ENCODE assay signal across 26 cellular contexts in the genomic region with DNA sequence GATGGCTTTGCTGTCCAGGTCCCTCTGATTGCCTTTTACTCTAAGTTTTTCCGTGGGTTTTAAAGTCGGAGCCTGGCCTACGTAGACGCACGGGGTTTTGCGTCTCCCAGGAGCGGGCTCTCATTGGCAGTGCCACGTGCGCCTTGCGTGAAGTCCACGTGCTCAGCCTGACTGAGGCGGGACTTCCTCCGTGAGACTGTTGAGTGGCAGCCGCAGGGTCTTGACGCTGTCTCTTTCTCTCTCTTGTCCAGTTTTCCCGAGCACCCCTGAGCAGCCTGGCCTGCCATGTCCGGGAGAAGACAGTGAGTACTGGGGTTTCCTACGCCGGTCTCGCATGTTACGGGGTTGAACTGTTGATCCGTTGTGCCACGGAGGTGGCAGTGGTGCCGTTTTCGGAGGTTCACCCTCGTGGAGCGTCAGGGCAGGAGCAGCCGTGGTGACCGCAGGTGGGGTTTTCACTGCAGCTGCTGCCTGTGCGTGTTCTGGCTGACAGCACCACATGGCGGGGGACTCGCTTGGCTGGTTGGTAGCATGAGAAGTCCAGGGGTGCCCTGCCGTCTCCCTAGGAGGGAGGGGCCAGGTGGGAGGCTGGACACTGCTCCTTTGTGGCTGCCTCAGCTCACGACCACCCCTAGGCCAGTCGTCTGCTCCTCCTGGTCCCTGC. TPM values are rescaled to one million over a fixed set of nuclear protein-coding genes. Genes with fewer than 3 reads are reported as not detected.
DNase-seq lines count a peak whose midpoint lies in the region; ATAC-seq, FAIRE-seq and TF ChIP-seq lines count a peak whose summit lies in the region.
"Had no signal": no experiment of that assay in that cellular context is flagged by ENCODE, and none has a peak within 500 bp of the region (broad histone marks: within the 10 kb centered on the region; RNA-seq: fewer than 3 reads in every experiment).

No MANE protein-coding gene starts in this region.

- 26% methylated on average over 33 of the region's 35 CpGs for WGBS in K562 (ENCODE audit: insufficient coverage, low coverage, missing lambda C conversion rate)
- 88 to 92% methylated on average over 19 to 33 of the region's 35 CpGs for WGBS in upper lobe of left lung, 2 donors
- 88% methylated on average over 32 of the region's 35 CpGs for WGBS in esophagus muscularis mucosa

- no peak overlapping the region for H3K4me2 ChIP-seq in K562 (ENCODE audit: insufficient read depth, low read length)

- in situ Hi-C loops in K562 (cut with MboI) = no loop called here

- H3K9me3 ChIP-seq in right atrium auricular region (no peaks in the 10 kb centered on the region), K562 (replicated peaks; ENCODE audit: control insufficient read depth, insufficient read depth, low read depth, low read length) (no peaks in the 10 kb centered on the region), upper lobe of left lung (peaks cover 0 to under 1% (median under 1%) of the 10 kb centered on the region in 4 donors), esophagus muscularis mucosa (peaks cover 0 to 5% (median under 1%) of the 10 kb centered on the region in 4 donors)

- CTCF ChIA-PET in K562 (lab: Yijun Ruan, JAX; ENCODE audit: low intra/inter-chr PET ratio) = interaction anchor here (0.6 kb wide), 1 partner anchor 98 kb away, joined by 3 read pairs; no protein-coding TSS in a partner anchor

- H3K4me1 ChIP-seq in right atrium auricular region (peaks cover 0 to under 1% of the 10 kb centered on the region in 2 donors), K562 (replicated peaks in 1 of 2; ENCODE audit: control insufficient read depth in 2 of 2, insufficient read depth in 2 of 2, low read length in 2 of 2) (peaks cover 0 to 34% of the 10 kb centered on the region in 2 experiments; a peak in 2 of 5 replicates), upper lobe of left lung (peaks cover 0 to 28% (median 8%) of the 10 kb centered on the region in 4 donors), esophagus muscularis mucosa (no peaks in the 10 kb centered on the region)

- intact Hi-C loops in Right ventricle myocardium inferior (cut with DNase I) (no loop called here), K562 (cut with micrococcal nuclease) (no loop called here), esophagus muscularis mucosa (cut with DNase I) (no loop called here)

- 0 out of 2 replicates have a peak, but pooled peaks cover 5% of the 10 kb centered on the region for H4K20me1 ChIP-seq in K562 (replicated peaks; ENCODE audit: control insufficient read depth, insufficient read depth, low read length)

- POLR2A ChIA-PET in K562 (lab: Yijun Ruan, JAX) = interaction anchor here (1.2 kb wide), 1 partner anchor 171 kb away, joined by 3 read pairs; no protein-coding TSS in a partner anchor

- TF ChIP-seq RAD21 in K562 (CRISPR knock-in tag; conservative IDR thresholded peaks at IDR 0.05 in 1 of 2, IDR thresholded peaks at IDR 0.05 in 1 of 2) = no peak

- no peaks in the 10 kb centered on the region for H3K36me3 ChIP-seq in right atrium auricular region
- H3K36me3 ChIP-seq in K562 (ENCODE audit: control insufficient read depth, insufficient read depth, low read length) = no peaks in the 10 kb centered on the region
- H3K36me3 ChIP-seq in upper lobe of left lung = peaks cover 0 to 29% (median 8%) of the 10 kb centered on the region in 4 donors
- peaks cover 0 to 7% (median 0%) of the 10 kb centered on the region in 4 donors for H3K36me3 ChIP-seq in esophagus muscularis mucosa

- no peak overlapping the region for H2AFZ ChIP-seq in K562 (ENCODE audit: low read depth, low read length)

- peak overlapping the region; percentile 36 for H3K27ac Mint-ChIP-seq in nephron progenitor cell
- H3K27ac Mint-ChIP-seq: CD4-positive, CD25-positive, alpha-beta regulatory T cell; CD8-positive, alpha-beta memory T cell; HFFc6 had no signal

- no peak for TF ChIP-seq POLR2A in K562 (conservative IDR thresholded peaks at IDR 0.05)
- TF ChIP-seq POLR2A in upper lobe of left lung (IDR thresholded peaks at IDR 0.05) = no peak
- TF ChIP-seq POLR2A in esophagus muscularis mucosa (IDR thresholded peaks at IDR 0.05; ENCODE audit: low read depth) = no peak

- no peaks in the 10 kb centered on the region for H3K79me2 ChIP-seq in K562 (ENCODE audit: control insufficient read depth, insufficient read depth, low read length)

- peak; percentile 37 for DNase-seq in Right ventricle myocardium inferior (ENCODE audit: missing footprints)
- DNase-seq in right atrium auricular region (ENCODE audit: low spot score) = no peak
- no peak for DNase-seq in K562 (ENCODE audit: extremely low read depth in 1 of 4, low spot score in 3 of 4)
- DNase-seq in nephron progenitor cell = no peak
- DNase-seq in upper lobe of left lung = peak in 1 of 2 donors; percentile 66
- no peak for DNase-seq in ecto neural progenitor cell (ENCODE audit: low spot score)
- no peak for DNase-seq in caudate nucleus (lab: John Stamatoyannopoulos, UW)
- DNase-seq in esophagus muscularis mucosa (ENCODE audit: extremely low spot score) = no peak
- DNase-seq: 8988T; C1 segment of cervical spinal cord; CD4-positive, CD25-positive, alpha-beta regulatory T cell; CD8-positive, alpha-beta memory T cell; COR-L47; DMS 273 treated with DMSO at 0.1 percent for 48 hours; DMS53; DND-41; EL; GOT3; H7; HFFc6 had no signal

- no peak overlapping the region for H3K4me3 Mint-ChIP-seq in nephron progenitor cell
- H3K4me3 Mint-ChIP-seq: CD4-positive, CD25-positive, alpha-beta regulatory T cell; CD8-positive, alpha-beta memory T cell; HFFc6 had no signal

- BruUV-seq in K562 (replicated peaks; lab: Mats Ljungman, UMichigan) = no TSS peak

- H3K4me3 ChIP-seq in right atrium auricular region (no peak overlapping the region), K562 (no peak overlapping the region), upper lobe of left lung (no peak overlapping the region), esophagus muscularis mucosa (no peak overlapping the region)
- H3K4me3 ChIP-seq: GM12878 had no signal

- TF ChIP-seq CTCF in right atrium auricular region (IDR thresholded peaks at IDR 0.05) (no peak), K562 (IDR thresholded peaks at IDR 0.05 in 2 of 3, conservative IDR thresholded peaks at IDR 0.05 in 1 of 3; ENCODE audit: insufficient read depth in 2 of 3, low read depth in 1 of 3, low read length in 3 of 3) (no peak), nephron progenitor cell (IDR thresholded peaks at IDR 0.05) (no peak), upper lobe of left lung (IDR thresholded peaks at IDR 0.05) (no peak), esophagus muscularis mucosa (IDR thresholded peaks at IDR 0.05) (no peak)

- H3K9ac ChIP-seq in K562 (ENCODE audit: insufficient read depth in 1 of 2, low read depth in 2 of 2, low read length in 2 of 2) = no peak overlapping the region

- H3K4me1 Mint-ChIP-seq in nephron progenitor cell = peaks cover 5% of the 10 kb centered on the region
- H3K4me1 Mint-ChIP-seq: CD8-positive, alpha-beta memory T cell had no signal

- TF ChIP-seq EP300 in K562 (IDR thresholded peaks at IDR 0.05; ENCODE audit: low read length) (no peak), upper lobe of left lung (IDR thresholded peaks at IDR 0.05) (no peak), esophagus muscularis mucosa (IDR thresholded peaks at IDR 0.05) (no peak)

- H3K36me3 Mint-ChIP-seq in nephron progenitor cell (ENCODE audit: low read depth) = peaks cover 35% of the 10 kb centered on the region

- peaks cover 5% of the 10 kb centered on the region for H3K27me3 Mint-ChIP-seq in nephron progenitor cell (ENCODE audit: low read depth, poor library complexity)
- H3K27me3 Mint-ChIP-seq: CD4-positive, CD25-positive, alpha-beta regulatory T cell; CD8-positive, alpha-beta memory T cell had no signal

- no peak for FAIRE-seq in K562 (lab: Jason Lieb, UNC)
- FAIRE-seq: GM12878, HepG2 had no signal

- peaks cover 9% of the 10 kb centered on the region for H3K9me1 ChIP-seq in K562 (ENCODE audit: control insufficient read depth, insufficient read depth, low read length)

- no peaks in the 10 kb centered on the region for H3K27me3 ChIP-seq in right atrium auricular region
- H3K27me3 ChIP-seq in K562 (ENCODE audit: control insufficient read depth in 2 of 2, insufficient read depth in 2 of 2, low read length in 2 of 2) = peaks cover 37 to 68% of the 10 kb centered on the region in 2 experiments
- H3K27me3 ChIP-seq in upper lobe of left lung = no peaks in the 10 kb centered on the region
- H3K27me3 ChIP-seq in esophagus muscularis mucosa = peaks cover 0 to 54% (median 0%) of the 10 kb centered on the region in 4 donors

- H3K27ac ChIP-seq in right atrium auricular region = no peak overlapping the region
- H3K27ac ChIP-seq in K562 (ENCODE audit: extremely low read depth, low read depth, low read length) = no peak overlapping the region
- peak overlapping the region; percentile 63 to 88 (median 82) for H3K27ac ChIP-seq in upper lobe of left lung
- H3K27ac ChIP-seq in caudate nucleus (ENCODE audit: low read depth, low read length) = no peak overlapping the region
- H3K27ac ChIP-seq in esophagus muscularis mucosa (replicated peaks in 1 of 4) = no peak overlapping the region

- no peak for ATAC-seq in Right ventricle myocardium inferior
- ATAC-seq in K562 = no peak; the same call in 2 of the 3 replicates
- ATAC-seq in upper lobe of left lung (ENCODE audit: low FRiP score in 2 of 2) = no peak
- ATAC-seq: GM12878, HCT116, HepG2 had no signal

- peaks cover 13% of the 10 kb centered on the region for H3K9me3 Mint-ChIP-seq in nephron progenitor cell
- H3K9me3 Mint-ChIP-seq: CD8-positive, alpha-beta memory T cell had no signal

RNA-seq across cellular contexts. Expression of a gene that starts 9.2 kb away (rescaled TPM):
- total RNA-seq in Right ventricle myocardium inferior (16.4 TPM), right atrium auricular region (10 to 100 TPM; 15.3 to 16.4 TPM), K562 (2014; rRNA removed) (1.6 and 2.3 TPM in 2 replicates), K562 (2014; rRNA removed; fragmentation: Illumina TruSeq; extraction: Trizol) (0.45 and 0.84 TPM in 2 replicates), K562 (2015; rRNA removed; fragmentation: Illumina TruSeq; extraction: Trizol) (0.69 and 0.83 TPM in 2 replicates), K562 (2021) (3.1 and 3.5 TPM in 2 replicates), upper lobe of left lung (100 to 1,000 TPM; 107 to 169 (median 138) TPM), esophagus muscularis mucosa (1 to 10 TPM; 3.1 to 5.4 (median 4.7) TPM)
- 5.9 and 8.3 TPM in 2 replicates for total RNA-seq in K562 (2011; cell fraction: chromatin; rRNA removed; ENCODE audit: low replicate concordance)
- 4.3 and 5.5 TPM in 2 replicates for total RNA-seq in K562 (2011; cell fraction: nucleolus; rRNA removed)
- 4.7 and 5.4 TPM in 2 replicates for total RNA-seq in K562 (2011; cell fraction: nucleoplasm; rRNA removed)
- polyA plus RNA-seq in K562 (2011; rRNA removed) (1.7 and 1.9 TPM in 2 replicates), K562 (2014; fragmentation: Illumina TruSeq; extraction: Trizol) (1.3 TPM in 2 replicates), K562 (2014; fragmentation: Nextera tagmentation; extraction: Ambion mirVana) (under 1 TPM; 0.07 to 0.25 TPM), K562 (2014; rRNA removed) (2.3 and 2.9 TPM in 2 replicates)
- 0.87 and 2.2 TPM in 2 replicates for polyA plus RNA-seq in K562 (2011; cell fraction: cytosol; rRNA removed)
- 5.3 and 9.5 TPM in 2 replicates for polyA plus RNA-seq in K562 (2011; cell fraction: nucleus; rRNA removed)
- 1.2 and 4.5 TPM in 2 replicates for polyA plus RNA-seq in K562 (2012)
- polyA minus RNA-seq in K562 (2011; rRNA and poly(A)+ RNA removed) = 0.60 and 1.4 TPM in 2 replicates
- polyA minus RNA-seq in K562 (2011; cell fraction: cytosol; rRNA and poly(A)+ RNA removed) = 1.5 and 1.8 TPM in 2 replicates
- 0.81 and 1.7 TPM in 2 replicates for polyA minus RNA-seq in K562 (2011; cell fraction: nucleus; rRNA and poly(A)+ RNA removed)

RNA-seq across cellular contexts. Expression of a gene that starts 40.3 kb away (rescaled TPM):
- total RNA-seq in Right ventricle myocardium inferior = 0.49 TPM
- not detected for total RNA-seq in right atrium auricular region
- not detected in 2 replicates for total RNA-seq in K562 (2011; cell fraction: chromatin; rRNA removed; ENCODE audit: low replicate concordance)
- not detected in 2 replicates for total RNA-seq in K562 (2011; cell fraction: nucleolus; rRNA removed)
- not detected in 2 replicates for total RNA-seq in K562 (2011; cell fraction: nucleoplasm; rRNA removed)
- not detected in 2 replicates for total RNA-seq in K562 (2014; rRNA removed)
- total RNA-seq in K562 (2014; rRNA removed; fragmentation: Illumina TruSeq; extraction: Trizol) = 0.07 TPM in 1 of 2 replicates, not detected in the other
- total RNA-seq in K562 (2015; rRNA removed; fragmentation: Illumina TruSeq; extraction: Trizol) = not detected in 2 replicates
- total RNA-seq in K562 (2021) = not detected in 2 replicates
- polyA plus RNA-seq in K562 (2011; rRNA removed) = not detected in 2 replicates
- not detected in 2 replicates for polyA plus RNA-seq in K562 (2011; cell fraction: cytosol; rRNA removed)
- polyA plus RNA-seq in K562 (2011; cell fraction: nucleus; rRNA removed) = not detected in 2 replicates
- polyA plus RNA-seq in K562 (2012) = 0.04 and 0.07 TPM in 2 replicates
- polyA plus RNA-seq in K562 (2014; fragmentation: Illumina TruSeq; extraction: Trizol) = not detected in 2 replicates
- not detected for polyA plus RNA-seq in K562 (2014; fragmentation: Nextera tagmentation; extraction: Ambion mirVana)
- not detected in 2 replicates for polyA plus RNA-seq in K562 (2014; rRNA removed)
- not detected in 2 replicates for polyA minus RNA-seq in K562 (2011; rRNA and poly(A)+ RNA removed)
- polyA minus RNA-seq in K562 (2011; cell fraction: cytosol; rRNA and poly(A)+ RNA removed) = not detected in 2 replicates
- polyA minus RNA-seq in K562 (2011; cell fraction: nucleus; rRNA and poly(A)+ RNA removed) = not detected in 2 replicates
- 1 to 10 TPM in 2 of 6 donors, under 1 TPM in 1, not detected in 3; 0.26 to 8.2 (median 1.2) TPM for total RNA-seq in upper lobe of left lung
- not detected for total RNA-seq in esophagus muscularis mucosa
- total RNA-seq: A673; CD8-positive, alpha-beta memory T cell; GM12878; HepG2; HFFc6 had no signal
- polyA plus RNA-seq: AG04450; CD4-positive, CD25-positive, alpha-beta regulatory T cell; CD8-positive, alpha-beta memory T cell; GM12878; HepG2 had no signal

RNA-seq across cellular contexts. Expression of a gene that starts 55.8 kb away (rescaled TPM):
- total RNA-seq in Right ventricle myocardium inferior (not detected), right atrium auricular region (not detected), K562 (2014; rRNA removed) (0.04 and 0.05 TPM in 2 replicates), K562 (2014; rRNA removed; fragmentation: Illumina TruSeq; extraction: Trizol) (0.15 and 0.41 TPM in 2 replicates), K562 (2015; rRNA removed; fragmentation: Illumina TruSeq; extraction: Trizol) (0.08 TPM in 1 of 2 replicates, not detected in the other), K562 (2021) (not detected in 2 replicates), upper lobe of left lung (10 to 100 TPM in 2 of 6 donors, 1 to 10 TPM in 3, under 1 TPM in 1; 0.14 to 19.8 (median 6.2) TPM), esophagus muscularis mucosa (not detected)
- total RNA-seq in K562 (2011; cell fraction: chromatin; rRNA removed; ENCODE audit: low replicate concordance) = not detected in 2 replicates
- not detected in 2 replicates for total RNA-seq in K562 (2011; cell fraction: nucleolus; rRNA removed)
- not detected in 2 replicates for total RNA-seq in K562 (2011; cell fraction: nucleoplasm; rRNA removed)
- polyA plus RNA-seq in K562 (2011; rRNA removed) (not detected in 2 replicates), K562 (2014; fragmentation: Illumina TruSeq; extraction: Trizol) (not detected in 2 replicates), K562 (2014; fragmentation: Nextera tagmentation; extraction: Ambion mirVana) (not detected), K562 (2014; rRNA removed) (0.03 and 0.04 TPM in 2 replicates)
- not detected in 2 replicates for polyA plus RNA-seq in K562 (2011; cell fraction: cytosol; rRNA removed)
- polyA plus RNA-seq in K562 (2011; cell fraction: nucleus; rRNA removed) = not detected in 2 replicates
- 0.05 and 2.2 TPM in 2 replicates for polyA plus RNA-seq in K562 (2012)
- not detected in 2 replicates for polyA minus RNA-seq in K562 (2011; rRNA and poly(A)+ RNA removed)
- polyA minus RNA-seq in K562 (2011; cell fraction: cytosol; rRNA and poly(A)+ RNA removed) = not detected in 2 replicates
- not detected in 2 replicates for polyA minus RNA-seq in K562 (2011; cell fraction: nucleus; rRNA and poly(A)+ RNA removed)
- total RNA-seq: A673; CD4-positive, CD25-positive, alpha-beta regulatory T cell; CD8-positive, alpha-beta memory T cell; G401; GM12878; H7; HFFc6 had no signal
- polyA plus RNA-seq: AG04450; CD4-positive, CD25-positive, alpha-beta regulatory T cell; CD8-positive, alpha-beta memory T cell had no signal

Comparison
In these comparisons a context has a peak if more than half of its experiments do, and no peak if none do; other contexts are left out.
1. H3K27ac ChIP-seq: peak in upper lobe of left lung (4 of 4); none in right atrium auricular region (0 of 2), K562 (single experiment), caudate nucleus (single experiment) and esophagus muscularis mucosa (0 of 4).